Comparison of ENCODE assay signal across 28 cellular contexts in genomic region chr7:67343114-67343513, GRCh38.
"Had no signal": no experiment of that assay in that cellular context is flagged by ENCODE, and none has a peak within 500 bp of the region (broad histone marks: within the 10 kb centered on the region; RNA-seq: fewer than 3 reads in every experiment).

No MANE protein-coding gene starts in this region.

- H3K9me3 ChIP-seq: adrenal gland, body of pancreas, colonic mucosa had no signal

- H3K4me1 Mint-ChIP-seq: activated B cell treated with CpG ODN at 0.5 μM for 24 hours; activated naive CD8-positive, alpha-beta T cell treated with anti-CD3 and anti-CD28 coated beads for 36 hours; neural progenitor cell had no signal

- H3K4me2 ChIP-seq: neural progenitor cell had no signal

- H3K27ac Mint-ChIP-seq: activated B cell treated with CpG ODN at 0.5 μM for 24 hours; activated CD8-positive, alpha-beta T cell treated with anti-CD3 and anti-CD28 coated beads, Interleukin-2, amount 10 ng/mL, durations not matched to agents 7 days and 5 days; activated naive CD8-positive, alpha-beta T cell treated with anti-CD3 and anti-CD28 coated beads for 36 hours; activated T-cell treated with anti-CD3 and anti-CD28 coated beads, Interleukin-2, amount 50 U/mL, for 72 hours; neural progenitor cell; T-helper 2 cell treated with Interferon-gamma antibody and Interleukin-4, amounts not matched to agents 5 μg/mL and 100 μg/mL, for 36 hours had no signal

- H3K27me3 Mint-ChIP-seq: activated B cell treated with CpG ODN at 0.5 μM for 24 hours; activated naive CD8-positive, alpha-beta T cell treated with anti-CD3 and anti-CD28 coated beads for 36 hours; naive thymus-derived CD8-positive, alpha-beta T cell had no signal

- H3K27ac ChIP-seq: adrenal gland, body of pancreas, cardiac muscle cell, colonic mucosa, neural progenitor cell, tibial nerve had no signal

- H3K27me3 ChIP-seq: adrenal gland, body of pancreas, cardiac muscle cell, colonic mucosa, neural progenitor cell, tibial nerve had no signal

- H3K4me1 ChIP-seq: adrenal gland, body of pancreas, colonic mucosa, neural progenitor cell, tibial nerve had no signal

- FAIRE-seq: kidney, urothelium cell line had no signal

- ATAC-seq: activated CD8-positive, alpha-beta T cell treated with anti-CD3 and anti-CD28 coated beads, Interleukin-2, amount 10 ng/mL, durations not matched to agents 7 days and 5 days; activated T-cell treated with anti-CD3 and anti-CD28 coated beads, Interleukin-2, amount 50 U/mL, for 72 hours; body of pancreas; left colon; naive thymus-derived CD8-positive, alpha-beta T cell had no signal

- H3K9ac ChIP-seq: neural progenitor cell had no signal

- H3K4me3 Mint-ChIP-seq: activated B cell treated with CpG ODN at 0.5 μM for 24 hours; activated CD8-positive, alpha-beta T cell treated with anti-CD3 and anti-CD28 coated beads, Interleukin-2, amount 10 ng/mL, durations not matched to agents 7 days and 5 days; activated naive CD8-positive, alpha-beta T cell treated with anti-CD3 and anti-CD28 coated beads for 36 hours; activated T-cell treated with anti-CD3 and anti-CD28 coated beads, Interleukin-2, amount 50 U/mL, for 72 hours; naive thymus-derived CD8-positive, alpha-beta T cell; neural progenitor cell; T-helper 2 cell treated with Interferon-gamma antibody and Interleukin-4, amounts not matched to agents 5 μg/mL and 100 μg/mL, for 36 hours had no signal

- H3K4me3 ChIP-seq: adrenal gland, body of pancreas, cardiac muscle cell, colonic mucosa, neural progenitor cell, tibial nerve had no signal

- H2AFZ ChIP-seq: neural progenitor cell had no signal

- H3K9me3 Mint-ChIP-seq: T-helper 2 cell treated with Interferon-gamma antibody and Interleukin-4, amounts not matched to agents 5 μg/mL and 100 μg/mL, for 36 hours had no signal

- H3K36me3 ChIP-seq: adrenal gland, cardiac muscle cell, colonic mucosa, neural progenitor cell had no signal

- DNase-seq: activated B cell treated with CpG ODN at 0.5 μM for 24 hours; activated CD8-positive, alpha-beta T cell treated with anti-CD3 and anti-CD28 coated beads, Interleukin-2, amount 10 ng/mL, durations not matched to agents 7 days and 5 days; activated naive CD4-positive, alpha-beta T cell; activated naive CD8-positive, alpha-beta T cell treated with anti-CD3 and anti-CD28 coated beads for 36 hours; activated T-cell treated with anti-CD3 and anti-CD28 coated beads for 4 hours; activated T-cell treated with anti-CD3 and anti-CD28 coated beads, Interleukin-2, amount 50 U/mL, for 72 hours; aorta; body of pancreas; cerebellar nuclear complex; effector CD8-positive, alpha-beta T cell; erythroblast; hippocampal formation; kidney; left colon; midbrain; naive thymus-derived CD8-positive, alpha-beta T cell; occipital lobe; right cardiac atrium; stimulated activated CD4-positive, alpha-beta T cell treated with anti-CD3 and anti-CD28 coated beads, Interleukin-2, amount 100 ng/mL, for 48 hours; stimulated activated naive CD4-positive, alpha-beta T cell treated with Interleukin-2 at 50 U/mL for 16 hours; T-helper 1 cell had no signal
